In genomic region chr11:20000393-20001134, GRCh38 we compare ENCODE assay signal across 9 cellular contexts.
DNase-seq lines count a peak whose midpoint lies in the region; ATAC-seq and TF ChIP-seq lines count a peak whose summit lies in the region.
"Had no signal": no experiment of that assay in that cellular context is flagged by ENCODE, and none has a peak within 500 bp of the region (broad histone marks: within the 10 kb centered on the region; RNA-seq: fewer than 3 reads in every experiment).

No MANE protein-coding gene starts in this region.

- WGBS in testis, 2 donors, result 56 to 63% methylated on average over 13 of the region's 13 CpGs

- no peaks in the 10 kb centered on the region for H3K27me3 ChIP-seq in testis

- no peaks in the 10 kb centered on the region for H3K9me3 ChIP-seq in testis

- no peaks in the 10 kb centered on the region for H3K36me3 ChIP-seq in testis (ENCODE audit: low read depth, missing control alignments)

- TF ChIP-seq CTCF in testis (IDR thresholded peaks at IDR 0.05), result no peak

- ATAC-seq in HG03439 (IDR thresholded peaks at IDR 0.05; ENCODE audit: unreplicated experiment), result no peak
- ATAC-seq in HG02938 (IDR thresholded peaks at IDR 0.05; ENCODE audit: unreplicated experiment), result no peak
- no peak for ATAC-seq in HG02610 (IDR thresholded peaks at IDR 0.05; ENCODE audit: unreplicated experiment)

- DNase-seq in NCI-H1436 treated with DMSO at 0.1 percent for 48 hours (lab: John Stamatoyannopoulos, UW), result peak; percentile 40
- peak in 34 of 56 donors; percentile 5 to 87 (median 34) for DNase-seq in amygdala (lab: John Stamatoyannopoulos, UW)
- DNase-seq in islet precursor cell, result peak; percentile 93
- DNase-seq in testis, result peak; percentile 30
- DNase-seq in superior temporal gyrus (ENCODE audit: extremely low spot score), result no peak
- DNase-seq: activated CD4-positive, alpha-beta T cell treated with anti-CD3 and anti-CD28 coated beads for 4 hours had no signal

- H3K27ac ChIP-seq in testis, result no peak overlapping the region

- intact Hi-C loops in testis (cut with DNase I; ENCODE audit: low total_unique reads), result no loop called here

- TF ChIP-seq POLR2A in testis (IDR thresholded peaks at IDR 0.05), result no peak

- H3K4me1 ChIP-seq in testis, result no peaks in the 10 kb centered on the region

- no peak overlapping the region for H3K4me3 ChIP-seq in testis
